9 cellular contexts compared by ENCODE assay signal in the genomic region with DNA sequence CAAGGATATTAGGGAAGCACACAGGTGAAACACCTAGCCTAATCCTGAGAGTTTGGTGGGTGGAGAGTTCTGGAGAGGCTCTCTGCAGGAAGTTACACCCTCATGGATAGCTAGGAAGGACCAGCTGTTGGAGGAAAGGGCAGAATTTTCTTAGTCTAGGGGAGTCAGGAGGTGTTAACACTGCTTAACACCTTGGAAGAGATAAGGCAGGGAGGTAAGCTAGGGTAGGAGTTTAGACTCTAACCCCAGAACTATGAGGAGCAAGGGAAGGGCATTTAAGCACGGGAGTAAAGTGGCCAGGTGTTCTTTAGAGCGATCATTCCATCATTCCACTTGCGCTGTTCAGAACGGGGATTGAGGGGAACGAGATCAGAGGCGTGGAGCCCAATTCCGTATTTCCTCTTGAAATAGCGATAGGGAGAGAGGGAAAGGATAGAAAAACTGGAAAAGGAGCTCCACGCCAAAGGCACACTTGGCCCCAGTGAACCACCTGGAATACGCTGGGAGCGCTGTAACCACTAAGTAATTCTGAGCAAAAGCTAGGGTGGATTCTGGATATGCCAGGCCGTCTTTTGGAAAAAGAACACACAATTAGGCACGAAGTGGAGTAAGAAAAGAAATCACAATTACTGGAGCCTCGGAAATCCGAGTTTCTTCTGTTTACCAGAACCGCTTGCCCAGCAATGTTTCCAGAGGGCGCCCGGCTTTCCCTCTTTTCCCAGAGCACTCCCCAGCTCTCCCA. TPM values are rescaled to one million over a fixed set of nuclear protein-coding genes. Genes with fewer than 3 reads are reported as not detected.
DNase-seq lines count a peak whose midpoint lies in the region; TF ChIP-seq lines count a peak whose summit lies in the region.
"Had no signal": no experiment of that assay in that cellular context is flagged by ENCODE, and none has a peak within 500 bp of the region (broad histone marks: within the 10 kb centered on the region; RNA-seq: fewer than 3 reads in every experiment).

No MANE protein-coding gene starts in this region.

- peak overlapping the region; percentile 64 for H2AFZ ChIP-seq in hepatocyte

- H3K4me3 ChIP-seq in WI38 (ENCODE audit: low read depth, low read length) = peak overlapping the region; percentile 76
- H3K4me3 ChIP-seq in hepatocyte = no peak overlapping the region
- peak overlapping the region; percentile 51 to 75 (median 67) for H3K4me3 ChIP-seq in skin epidermis

- H3K27ac ChIP-seq in hepatocyte (no peak overlapping the region), skin epidermis (peak overlapping the region in 4 of 21 experiments; percentile 8 to 81 (median 79))

- DNase-seq in NCI-H1105 treated with DMSO at 0.1 percent for 48 hours (lab: John Stamatoyannopoulos, UW) (peak; percentile 3), NCI-H1105 (lab: John Stamatoyannopoulos, UW) (no peak), hepatocyte (ENCODE audit: low spot score) (no peak), GM10266 (ENCODE audit: extremely low spot score) (no peak), SIG-M5 treated with dmso at 0.1 percent for 504 hours (lab: John Stamatoyannopoulos, UW; ENCODE audit: unreplicated experiment) (no peak)
- no peak for DNase-seq in stimulated activated CD4-positive, alpha-beta T cell treated with anti-CD3 and anti-CD28 coated beads, Interleukin-12 subunit alpha, Interleukin-12 subunit beta, amount 100 ng/mL, for 4 hours
- DNase-seq: BE2C had no signal

- no peaks in the 10 kb centered on the region for H3K9me3 ChIP-seq in hepatocyte (ENCODE audit: low read depth)
- H3K9me3 ChIP-seq: BE2C had no signal

- no peaks in the 10 kb centered on the region for H3K36me3 ChIP-seq in hepatocyte (replicated peaks; ENCODE audit: insufficient read depth, low read depth)
- H3K36me3 ChIP-seq: BE2C had no signal

- 10% methylated on average over 18 of the region's 18 CpGs for WGBS in hepatocyte (ENCODE audit: low lambda C conversion rate, missing lambda C conversion rate)

- peaks cover 16% of the 10 kb centered on the region for H4K20me1 ChIP-seq in hepatocyte (ENCODE audit: insufficient read depth, poor library complexity, severe bottlenecking)

- H3K27me3 ChIP-seq in hepatocyte = peaks cover 32% of the 10 kb centered on the region

- H3K9me2 ChIP-seq in hepatocyte (replicated peaks; ENCODE audit: insufficient read depth) = no peaks in the 10 kb centered on the region

- H3K4me2 ChIP-seq in hepatocyte = peak overlapping the region; percentile 80

- peaks cover 17% of the 10 kb centered on the region for H3K79me2 ChIP-seq in hepatocyte

- H3K4me1 ChIP-seq in hepatocyte (ENCODE audit: insufficient read depth) = peaks cover 22% of the 10 kb centered on the region
- H3K4me1 ChIP-seq: BE2C had no signal

- TF ChIP-seq CTCF in WI38 (IDR thresholded peaks at IDR 0.05; ENCODE audit: low read depth, low read length) (no peak), hepatocyte (IDR thresholded peaks at IDR 0.05; ENCODE audit: poor library complexity) (peak; percentile 11), GM10266 (IDR thresholded peaks at IDR 0.05; ENCODE audit: control insufficient read depth, insufficient read depth, low read depth, missing control alignments) (no peak)

RNA-seq across cellular contexts. Expression of a gene that starts 1.5 kb away (rescaled TPM):
- total RNA-seq in hepatocyte = 13.4 and 15.5 TPM in 2 replicates
- polyA plus RNA-seq in hepatocyte = 12.2 and 13.0 TPM in 2 replicates
